20 cellular contexts compared by ENCODE assay signal in the genomic region with DNA sequence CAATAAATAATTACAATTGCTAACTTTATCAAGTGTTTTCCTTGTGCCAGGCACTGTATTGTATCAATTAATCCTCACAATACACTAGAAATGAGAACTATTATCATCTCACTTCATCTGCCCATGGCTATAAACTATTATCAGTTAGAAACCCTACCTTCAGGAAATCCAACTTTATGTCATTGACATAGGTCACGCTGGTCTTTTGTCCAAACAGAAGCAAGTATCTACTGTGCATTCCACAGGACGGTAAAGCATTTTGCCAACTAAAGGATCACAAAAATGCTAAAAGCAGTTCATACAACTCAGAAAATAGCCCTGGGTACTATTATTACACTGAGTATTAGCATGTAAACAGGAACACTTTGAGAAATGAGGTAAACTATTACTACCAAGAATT. TPM values are rescaled to one million over a fixed set of nuclear protein-coding genes. Genes with fewer than 3 reads are reported as not detected.
DNase-seq lines count a peak whose midpoint lies in the region; ATAC-seq, FAIRE-seq and TF ChIP-seq lines count a peak whose summit lies in the region.
"Had no signal": no experiment of that assay in that cellular context is flagged by ENCODE, and none has a peak within 500 bp of the region (broad histone marks: within the 10 kb centered on the region; RNA-seq: fewer than 3 reads in every experiment).

No MANE protein-coding gene starts in this region.

- H3K9ac ChIP-seq in Loucy (ENCODE audit: low read depth, low read length, poor library complexity, severe bottlenecking), result no peak overlapping the region
- H3K9ac ChIP-seq in endothelial cell of umbilical vein (replicated peaks; ENCODE audit: extremely low read depth, insufficient read depth, low read length), result no peak overlapping the region
- H3K9ac ChIP-seq: BLaER1 had no signal

- peaks cover 3% of the 10 kb centered on the region for H3K27me3 Mint-ChIP-seq in GM23338 (ENCODE audit: insufficient read depth, low read depth, poor library complexity)
- H3K27me3 Mint-ChIP-seq: B cell; CD4-positive, CD25-positive, alpha-beta regulatory T cell; CD8-positive, alpha-beta memory T cell had no signal

- no peak overlapping the region for H3K27ac Mint-ChIP-seq in GM23338
- H3K27ac Mint-ChIP-seq: B cell; CD4-positive, CD25-positive, alpha-beta regulatory T cell; HFFc6 had no signal

- H3K27ac ChIP-seq in GM23338 (ENCODE audit: low read depth) (0 out of 2 replicates have a peak overlapping the region, but pooled peaks have one; percentile 10), endothelial cell of umbilical vein (ENCODE audit: insufficient read depth, low read depth, low read length) (no peak overlapping the region)
- H3K27ac ChIP-seq: BLaER1, C4-2B had no signal

- no peak for TF ChIP-seq POLR2A in endothelial cell of umbilical vein (IDR thresholded peaks at IDR 0.05; ENCODE audit: low read depth, low read length)

- no peaks in the 10 kb centered on the region; the same call in 1 of the 2 replicates for H4K20me1 ChIP-seq in GM23338 (replicated peaks; ENCODE audit: insufficient read depth)
- peaks cover 49% of the 10 kb centered on the region for H4K20me1 ChIP-seq in Loucy (ENCODE audit: insufficient read depth, low read length, poor library complexity, severe bottlenecking)
- H4K20me1 ChIP-seq in endothelial cell of umbilical vein (replicated peaks; ENCODE audit: control insufficient read depth, extremely low read depth, insufficient read depth, low read length), result no peaks in the 10 kb centered on the region

- H3K79me2 ChIP-seq in GM23338 (replicated peaks; ENCODE audit: insufficient read depth) (peaks cover 37% of the 10 kb centered on the region), Loucy (ENCODE audit: insufficient read depth, low read length) (peaks cover 51% of the 10 kb centered on the region), endothelial cell of umbilical vein (ENCODE audit: control insufficient read depth, insufficient read depth, low read length) (peaks cover 57% of the 10 kb centered on the region)

- intact Hi-C loops in endothelial cell of umbilical vein (cut with micrococcal nuclease), result no loop called here

- DNase-seq in GM23338 (ENCODE audit: low spot score), result no peak
- DNase-seq in endothelial cell of umbilical vein (ENCODE audit: low read depth, low spot score), result peak; percentile 24
- DNase-seq in NCI-H1436 treated with DMSO at 0.1 percent for 48 hours (lab: John Stamatoyannopoulos, UW), result no peak
- DNase-seq in H7, result no peak
- DNase-seq: CD4-positive, CD25-positive, alpha-beta regulatory T cell; CD8-positive, alpha-beta memory T cell; DMS 273 treated with DMSO at 0.1 percent for 48 hours; DMS79; EL; GDM1; H9; HFFc6 had no signal

- H2AFZ ChIP-seq in GM23338 (no peak overlapping the region), Loucy (ENCODE audit: low read length) (no peak overlapping the region), endothelial cell of umbilical vein (ENCODE audit: low read depth, low read length) (no peak overlapping the region)

- no peaks in the 10 kb centered on the region for H3K36me3 Mint-ChIP-seq in GM23338 (ENCODE audit: low read depth)

- no peaks in the 10 kb centered on the region for H3K9me2 ChIP-seq in GM23338 (ENCODE audit: insufficient read depth)
- no peaks in the 10 kb centered on the region for H3K9me2 ChIP-seq in Loucy (replicated peaks; ENCODE audit: low read depth, low read length)

- no peaks in the 10 kb centered on the region for H3K9me1 ChIP-seq in endothelial cell of umbilical vein (replicated peaks; ENCODE audit: control insufficient read depth, extremely low read depth, insufficient read depth, low read length)

- TF ChIP-seq CTCF in GM23338 (conservative IDR thresholded peaks at IDR 0.05; ENCODE audit: low read depth in 2 of 2), result no peak
- no peak for TF ChIP-seq CTCF in Loucy (conservative IDR thresholded peaks at IDR 0.05; ENCODE audit: low read length)
- no peak for TF ChIP-seq CTCF in endothelial cell of umbilical vein (IDR thresholded peaks at IDR 0.05; ENCODE audit: extremely low read depth in 1 of 2, insufficient read depth in 1 of 2, low read depth in 1 of 2, low read length in 2 of 2)

- dilution Hi-C loops in endothelial cell of umbilical vein (cut with MboI; ENCODE audit: extremely low pct_ligation_motif_present, low sequenced_read_pairs), result no loop called here

- CTCF ChIA-PET in endothelial cell of umbilical vein (lab: Charles Lee), result interaction anchor here (0.6 kb wide), 1 partner anchor 44 kb away, joined by 5 read pairs; no protein-coding TSS in a partner anchor

- H3K27me3 ChIP-seq in GM23338 (ENCODE audit: insufficient read depth) (no peaks in the 10 kb centered on the region), Loucy (ENCODE audit: insufficient read depth, low read length, poor library complexity, severe bottlenecking) (no peaks in the 10 kb centered on the region), endothelial cell of umbilical vein (ENCODE audit: control insufficient read depth in 2 of 2, insufficient read depth in 2 of 2, low read length in 2 of 2) (no peaks in the 10 kb centered on the region), H7 (ENCODE audit: control insufficient read depth, insufficient read depth, low read length) (no peaks in the 10 kb centered on the region)
- H3K27me3 ChIP-seq: BLaER1 had no signal

- H3K4me3 Mint-ChIP-seq in GM23338, result no peak overlapping the region
- H3K4me3 Mint-ChIP-seq: B cell, HFFc6 had no signal

- no peaks in the 10 kb centered on the region for H3K9me3 Mint-ChIP-seq in GM23338
- H3K9me3 Mint-ChIP-seq: CD8-positive, alpha-beta memory T cell; H9; HFFc6 had no signal

- H3K4me2 ChIP-seq in GM23338 (no peak overlapping the region), Loucy (ENCODE audit: low read depth, low read length, poor library complexity, severe bottlenecking) (peak overlapping the region; percentile 6), endothelial cell of umbilical vein (ENCODE audit: insufficient read depth, low read length) (no peak overlapping the region)
- H3K4me2 ChIP-seq: BLaER1 had no signal

- FAIRE-seq in endothelial cell of umbilical vein (lab: Jason Lieb, UNC), result peak; percentile 15
- FAIRE-seq: D721Med, GM12878, H1 had no signal

- H3K36me3 ChIP-seq in GM23338 (ENCODE audit: insufficient read depth), result no peaks in the 10 kb centered on the region
- peaks cover 9% of the 10 kb centered on the region; the same call in 1 of the 2 replicates for H3K36me3 ChIP-seq in Loucy (ENCODE audit: insufficient read depth, low read length)
- peaks cover 0 to 2% of the 10 kb centered on the region in 2 experiments for H3K36me3 ChIP-seq in endothelial cell of umbilical vein (ENCODE audit: control insufficient read depth in 2 of 2, extremely low read depth in 1 of 2, insufficient read depth in 2 of 2, low read length in 2 of 2)
- H3K36me3 ChIP-seq in H7 (replicated peaks; ENCODE audit: control insufficient read depth, insufficient read depth, low read length), result no peaks in the 10 kb centered on the region

- H3K4me1 Mint-ChIP-seq in GM23338, result peaks cover under 1% of the 10 kb centered on the region; the same call in 1 of the 3 replicates

- H3F3A ChIP-seq in GM23338 (replicated peaks; ENCODE audit: low read depth), result no peaks in the 10 kb centered on the region
- peaks cover 3% of the 10 kb centered on the region; the same call in 1 of the 2 replicates for H3F3A ChIP-seq in Loucy (ENCODE audit: low read depth)

- H3K9me3 ChIP-seq in Loucy (ENCODE audit: insufficient read depth, low read depth, low read length) (no peaks in the 10 kb centered on the region), endothelial cell of umbilical vein (replicated peaks; ENCODE audit: control insufficient read depth, insufficient read depth, low read length) (no peaks in the 10 kb centered on the region)
- H3K9me3 ChIP-seq: BLaER1 had no signal

- H3K4me3 ChIP-seq in GM23338 (no peak overlapping the region), Loucy (ENCODE audit: low read length, poor library complexity, severe bottlenecking) (no peak overlapping the region), endothelial cell of umbilical vein (replicated peaks in 1 of 3; ENCODE audit: insufficient read depth in 1 of 3, low read depth in 1 of 3, low read length in 3 of 3) (no peak overlapping the region), H7 (ENCODE audit: insufficient read depth, low read depth, low read length) (no peak overlapping the region)
- H3K4me3 ChIP-seq: BLaER1, GM12878 had no signal

- ATAC-seq in GM23338 (no peak), GM18511 (IDR thresholded peaks at IDR 0.05; ENCODE audit: unreplicated experiment) (no peak)
- ATAC-seq: GM12878 had no signal

- POLR2A ChIA-PET in endothelial cell of umbilical vein (lab: Charles Lee), result no interaction called here

- BruUV-seq in endothelial cell of umbilical vein (replicated peaks; lab: Mats Ljungman, UMichigan), result no TSS peak

- H3K4me1 ChIP-seq in GM23338 (ENCODE audit: insufficient read depth), result no peaks in the 10 kb centered on the region
- H3K4me1 ChIP-seq in Loucy (ENCODE audit: insufficient read depth, low read length, poor library complexity, severe bottlenecking), result peaks cover 41% of the 10 kb centered on the region
- H3K4me1 ChIP-seq in endothelial cell of umbilical vein (ENCODE audit: control insufficient read depth, extremely low read depth, insufficient read depth, low read length), result peaks cover 6% of the 10 kb centered on the region

TF ChIP-seq in GM23338, 12 proteins besides CTCF, POLR2A, EP300 and RAD21 (continues in another document):
- no peak for TF ChIP-seq JUNB (IDR thresholded peaks at IDR 0.05; ENCODE audit: unreplicated experiment)
- TF ChIP-seq POLR2AphosphoS5 (IDR thresholded peaks at IDR 0.05; ENCODE audit: low read depth), result no peak
- no peak for TF ChIP-seq EZH2 (IDR thresholded peaks at IDR 0.05; ENCODE audit: low read depth, unreplicated experiment)
- TF ChIP-seq ZNF114 (CRISPR knock-in tag; IDR thresholded peaks at IDR 0.05), result no peak

TF ChIP-seq in endothelial cell of umbilical vein, 7 proteins besides CTCF, POLR2A, EP300 and RAD21:
- no peak for TF ChIP-seq POLR2AphosphoS5 (IDR thresholded peaks at IDR 0.05; ENCODE audit: insufficient read depth, low read depth, low read length)
- no peak for TF ChIP-seq MYC (IDR thresholded peaks at IDR 0.05; ENCODE audit: low read depth, low read length)

RNA-seq across cellular contexts. Expression of a gene that starts 9.6 kb away (rescaled TPM):
- 17.5 and 40.6 TPM in 2 replicates for total RNA-seq in GM23338 (2014; rRNA removed; shearing (Covaris generic))
- polyA plus RNA-seq in GM23338 (2016; fragmentation: Nextera tagmentation; extraction: Ambion mirVana) (4.0 and 7.5 TPM in 2 replicates), endothelial cell of umbilical vein (12.7 and 14.0 TPM in 2 replicates)
- total RNA-seq in endothelial cell of umbilical vein, result 25.0 and 31.0 TPM in 2 replicates
- 6.7 and 6.9 TPM in 2 replicates for polyA plus RNA-seq in endothelial cell of umbilical vein (2011; cell fraction: cytosol; rRNA removed)
- 13.3 and 13.5 TPM in 2 replicates for polyA plus RNA-seq in endothelial cell of umbilical vein (2011; cell fraction: nucleus; rRNA removed)
- polyA plus RNA-seq in endothelial cell of umbilical vein (2012), result 11.2 and 21.6 TPM in 2 replicates
- polyA minus RNA-seq in endothelial cell of umbilical vein, result 28.6 and 33.3 TPM in 2 replicates
- 11.2 TPM for polyA minus RNA-seq in endothelial cell of umbilical vein (2011; cell fraction: cytosol; rRNA and poly(A)+ RNA removed)
- 15.9 and 21.7 TPM in 2 replicates for polyA minus RNA-seq in endothelial cell of umbilical vein (2011; cell fraction: nucleus; rRNA and poly(A)+ RNA removed)
- 12.0 and 15.9 TPM in 2 replicates for total RNA-seq in H7 (2014; rRNA removed; shearing (Covaris generic))
